In the genomic region with DNA sequence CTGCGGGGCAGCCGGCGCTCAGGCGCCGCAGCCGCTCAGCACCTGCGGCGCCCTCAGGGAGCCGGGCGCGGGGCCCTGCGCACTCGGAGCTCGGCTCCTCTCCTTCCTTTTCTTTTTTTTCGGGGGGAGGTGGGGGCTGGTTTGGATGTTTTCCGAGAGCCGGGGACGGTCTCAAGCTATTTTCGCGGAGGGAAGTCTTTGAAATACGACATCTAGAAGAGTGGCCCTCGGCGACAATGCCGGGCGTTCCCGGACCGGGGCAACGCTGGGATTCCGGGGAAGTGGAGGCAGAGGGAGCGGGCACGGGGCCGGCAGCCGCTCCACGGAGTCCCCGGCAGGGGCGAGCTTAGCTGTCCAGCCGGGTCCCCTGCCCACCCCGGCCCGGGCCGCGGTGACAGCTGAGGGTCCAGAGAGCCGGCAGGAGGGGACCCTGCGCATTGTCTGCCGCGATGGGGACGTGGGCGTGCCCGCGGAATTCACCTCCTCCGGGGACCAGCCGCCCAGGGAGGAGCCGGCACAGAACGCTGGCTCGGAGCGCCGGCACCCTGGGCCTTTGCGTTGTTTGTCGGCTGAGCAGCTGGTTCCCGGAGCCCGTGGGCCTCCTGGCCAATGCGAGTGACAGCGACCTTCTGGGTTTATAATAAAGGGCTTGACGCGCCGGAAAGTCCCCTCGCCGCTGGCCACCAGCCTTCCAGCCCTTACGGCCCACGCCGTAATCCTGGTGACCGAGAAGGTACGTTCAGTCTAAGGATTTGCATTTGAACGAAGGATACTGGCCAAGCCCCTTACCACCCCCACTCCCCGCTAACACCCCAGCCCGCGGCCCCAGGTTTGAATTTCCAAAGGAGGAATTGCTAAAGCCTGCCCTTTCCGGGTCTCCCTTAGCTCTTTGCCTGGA, we compare ENCODE assay signal across 8 cellular contexts. TPM values are rescaled to one million over a fixed set of nuclear protein-coding genes. Genes with fewer than 3 reads are reported as not detected.
DNase-seq lines count a peak whose midpoint lies in the region; ATAC-seq lines count a peak whose summit lies in the region.

No MANE protein-coding gene starts in this region.

- H3K18ac ChIP-seq in mesendoderm (ENCODE audit: low read length), result peak overlapping the region; percentile 69

- H3K4me2 ChIP-seq in mesendoderm (ENCODE audit: low read length), result peak overlapping the region; percentile 76

- no peaks in the 10 kb centered on the region for H3K36me3 ChIP-seq in mesendoderm (ENCODE audit: control insufficient read depth, insufficient read depth, low read length)

- peak overlapping the region; percentile 81 for H3K4me3 Mint-ChIP-seq in activated CD4-positive, alpha-beta T cell treated with anti-CD3 and anti-CD28 coated beads for 36 hours

- H3K4me1 ChIP-seq in mesendoderm (ENCODE audit: control insufficient read depth, low read depth, low read length), result peaks cover 8% of the 10 kb centered on the region

- H3K27me3 ChIP-seq in mesendoderm (ENCODE audit: insufficient read depth, low read length, poor library complexity), result no peaks in the 10 kb centered on the region

- H3K79me1 ChIP-seq in mesendoderm (ENCODE audit: low read length), result no peaks in the 10 kb centered on the region

- no peaks in the 10 kb centered on the region for H3K79me2 ChIP-seq in mesendoderm (ENCODE audit: control insufficient read depth, insufficient read depth, low read length)

- H3K27ac Mint-ChIP-seq in activated CD4-positive, alpha-beta T cell treated with anti-CD3 and anti-CD28 coated beads for 36 hours, result peak overlapping the region; percentile 82

- peak overlapping the region; percentile 12 for H3K27ac ChIP-seq in mesendoderm (ENCODE audit: low read depth, low read length)

- peaks cover 15% of the 10 kb centered on the region for H3K36me3 Mint-ChIP-seq in activated CD4-positive, alpha-beta T cell treated with anti-CD3 and anti-CD28 coated beads for 36 hours (ENCODE audit: low read depth)

- no peaks in the 10 kb centered on the region for H3K27me3 Mint-ChIP-seq in activated CD4-positive, alpha-beta T cell treated with anti-CD3 and anti-CD28 coated beads for 36 hours

- CTCF ChIA-PET in activated CD4-positive, alpha-beta T cell treated with anti-CD3 and anti-CD28 coated beads for 36 hours (lab: Charles Lee), result interaction anchor here (0.8 to 1.1 kb wide), 3 partner anchors 11 to 47 kb away, joined by 3 read pairs; no protein-coding TSS in a partner anchor

- no peaks in the 10 kb centered on the region for H3K9me3 Mint-ChIP-seq in activated CD4-positive, alpha-beta T cell treated with anti-CD3 and anti-CD28 coated beads for 36 hours (ENCODE audit: low read depth)

- H2BK5ac ChIP-seq in mesendoderm (ENCODE audit: low read length), result no peak overlapping the region

- intact Hi-C loops in activated CD4-positive, alpha-beta T cell treated with anti-CD3 and anti-CD28 coated beads for 36 hours (cut with DNase I, micrococcal nuclease), result loop anchor here (1.0 to 5.0 kb wide), 4 partner anchors 13 to 107 kb away; partner anchors contain the start of gene RSPH1 (in 1 of the 2)

- H2AK5ac ChIP-seq in mesendoderm (ENCODE audit: low read length), result no peak overlapping the region

- peaks cover 13% of the 10 kb centered on the region for H3K4me1 Mint-ChIP-seq in activated CD4-positive, alpha-beta T cell treated with anti-CD3 and anti-CD28 coated beads for 36 hours

- peak; percentile 37 for ATAC-seq in GM19324 (IDR thresholded peaks at IDR 0.05; ENCODE audit: low FRiP score, unreplicated experiment)
- ATAC-seq in activated CD4-positive, alpha-beta T cell treated with anti-CD3 and anti-CD28 coated beads for 36 hours, result peak; percentile 78

- peak overlapping the region; percentile 48 for H3K4me3 ChIP-seq in mesendoderm (ENCODE audit: low read length)

- H2BK15ac ChIP-seq in mesendoderm (replicated peaks; ENCODE audit: low read depth), result no peak overlapping the region

- no peak overlapping the region for H4K8ac ChIP-seq in mesendoderm (ENCODE audit: low read depth, low read length)

- H3K4ac ChIP-seq in mesendoderm (ENCODE audit: low read depth, low read length), result no peak overlapping the region

- POLR2A ChIA-PET in activated CD4-positive, alpha-beta T cell treated with anti-CD3 and anti-CD28 coated beads for 36 hours (lab: Charles Lee), result interaction anchor here (2.4 kb wide), 1 partner anchor 13 kb away, joined by 13 read pairs; no protein-coding TSS in a partner anchor

- H3K56ac ChIP-seq in mesendoderm (ENCODE audit: low read length), result peak overlapping the region; percentile 84

- no CpG with 5 or more reads among the region's 77 CpGs for WGBS in mesendoderm (ENCODE audit: extremely low coverage, insufficient coverage, low lambda C conversion rate)

- no peak overlapping the region for H2BK120ac ChIP-seq in mesendoderm (ENCODE audit: low read depth, low read length)

- H3K23ac ChIP-seq in mesendoderm (ENCODE audit: low read length), result no peak overlapping the region

- H4K5ac ChIP-seq in mesendoderm (ENCODE audit: low read length), result no peak overlapping the region

- DNase-seq in AG20443 (ENCODE audit: low spot score) (peak; percentile 42), Kasumi-1 (lab: John Stamatoyannopoulos, UW) (peak; percentile 17 to 27), dermis blood vessel endothelial cell (peak; percentile 35), mesendoderm (peak; percentile 49), medulla oblongata (ENCODE audit: extremely low spot score) (no peak)
- DNase-seq in activated CD4-positive, alpha-beta T cell treated with anti-CD3 and anti-CD28 coated beads for 36 hours, result peak; percentile 81
- DNase-seq in stimulated activated CD8-positive, alpha-beta memory T cell treated with anti-CD3 and anti-CD28 coated beads, Interleukin-7, amount 100 ng/mL, for 4 hours (ENCODE audit: low read depth in 2 of 2), result peak; percentile 34 to 65

- peak overlapping the region; percentile 61 for H3K9ac ChIP-seq in mesendoderm (ENCODE audit: low read length)

RNA-seq across cellular contexts. Expression of gene SLC37A1, which starts 0.6 kb away (rescaled TPM):
- total RNA-seq in activated CD4-positive, alpha-beta T cell treated with anti-CD3 and anti-CD28 coated beads for 36 hours, result 10 to 100 TPM; 18.2 to 19.3 TPM
- total RNA-seq in dermis blood vessel endothelial cell, result 14.0 and 15.0 TPM in 2 replicates
- 15.0 TPM for polyA plus RNA-seq in mesendoderm (2013, experiment 1 of 2)
- polyA plus RNA-seq in mesendoderm (2013, experiment 2 of 2), result 16.0 TPM

RNA-seq across cellular contexts. Expression of gene RSPH1, which starts 18.2 kb away (rescaled TPM):
- under 1 TPM; 0.21 to 0.34 TPM for total RNA-seq in activated CD4-positive, alpha-beta T cell treated with anti-CD3 and anti-CD28 coated beads for 36 hours
- not detected in 2 replicates for total RNA-seq in dermis blood vessel endothelial cell
- 0.27 TPM for polyA plus RNA-seq in mesendoderm (2013, experiment 1 of 2)
- 0.25 TPM for polyA plus RNA-seq in mesendoderm (2013, experiment 2 of 2)
